Comparison of ENCODE assay signal across 8 cellular contexts in the genomic region with DNA sequence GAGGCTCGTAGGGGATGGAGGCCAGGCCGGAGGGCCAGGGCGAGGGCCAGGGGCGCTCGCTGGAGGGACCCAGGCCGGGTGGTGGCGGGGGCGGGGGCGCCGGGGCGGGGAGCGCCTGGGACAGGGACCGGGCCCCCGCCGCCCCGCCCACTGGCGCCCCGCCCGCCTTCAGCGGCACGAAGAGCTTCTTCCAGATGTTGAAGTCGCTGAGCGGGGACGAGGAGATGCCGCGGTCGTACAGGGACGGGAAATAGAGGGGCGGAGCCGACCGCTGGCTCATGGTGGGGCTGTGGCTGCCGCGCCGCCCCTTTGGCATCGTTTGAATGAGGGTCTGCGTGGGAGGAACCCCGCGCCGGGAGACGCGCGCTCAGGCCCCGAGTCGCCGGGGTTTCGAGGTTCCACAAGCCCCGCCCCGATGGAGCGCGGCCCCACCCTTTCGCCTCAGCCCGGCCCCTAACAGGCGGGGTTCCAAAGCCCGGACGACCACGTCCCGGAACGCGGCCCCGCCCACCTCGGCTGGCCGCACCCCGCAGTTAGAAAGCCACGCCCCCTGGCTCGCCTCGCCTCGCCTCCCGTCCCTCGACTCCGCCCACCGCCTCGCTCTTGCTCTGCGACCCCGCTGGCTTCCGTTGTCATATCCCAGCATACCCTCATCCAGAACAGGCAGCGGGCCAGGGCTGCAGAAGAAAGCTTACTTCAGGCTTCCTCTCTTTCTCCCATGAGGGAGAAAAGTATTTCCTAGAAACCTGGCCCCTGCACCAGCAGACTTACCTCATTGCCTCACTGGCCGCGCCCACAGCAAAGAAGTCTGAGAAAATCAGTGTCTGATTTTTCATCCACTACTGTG. TPM values are rescaled to one million over a fixed set of nuclear protein-coding genes. Genes with fewer than 3 reads are reported as not detected.
DNase-seq lines count a peak whose midpoint lies in the region; ATAC-seq and TF ChIP-seq lines count a peak whose summit lies in the region.

A gene with protein sequence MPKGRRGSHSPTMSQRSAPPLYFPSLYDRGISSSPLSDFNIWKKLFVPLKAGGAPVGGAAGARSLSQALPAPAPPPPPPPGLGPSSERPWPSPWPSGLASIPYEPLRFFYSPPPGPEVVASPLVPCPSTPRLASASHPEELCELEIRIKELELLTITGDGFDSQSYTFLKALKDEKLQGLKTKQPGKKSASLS (minus strand): TSS at position 402 of the 847 bp plus-strand sequence. CDS start 86 bp downstream, at position 316.

- H3K36me3 ChIP-seq in left ventricle myocardium inferior, result peaks cover 5% of the 10 kb centered on the region
- H3K36me3 ChIP-seq in upper lobe of left lung, result peaks cover 0 to 7% (median 6%) of the 10 kb centered on the region in 4 donors

- DNase-seq in NCI-H146 (lab: John Stamatoyannopoulos, UW), result peak; percentile 91
- peak; percentile 89 to 93 (median 93) for DNase-seq in T-helper 1 cell
- DNase-seq in amniotic stem cell (lab: John Stamatoyannopoulos, UW), result peak; percentile 93
- peak; percentile 98 for DNase-seq in left ventricle myocardium inferior
- DNase-seq in posterior vena cava (ENCODE audit: low spot score), result peak; percentile 98
- peak; percentile 98 to 99 for DNase-seq in upper lobe of left lung

- 1% methylated on average over 31 to 50 of the region's 78 CpGs for WGBS in upper lobe of left lung, 2 donors

- H3K4me3 ChIP-seq in left ventricle myocardium inferior, result peak within 1 kb of the TSS; percentile 69
- H3K4me3 ChIP-seq in upper lobe of left lung, result peak within 1 kb of the TSS in 3 of 4 donors; percentile 42 to 66 (median 61)

- peak; percentile 86 for ATAC-seq in HG02870 (IDR thresholded peaks at IDR 0.05; ENCODE audit: unreplicated experiment)
- ATAC-seq in upper lobe of left lung (ENCODE audit: low FRiP score in 2 of 2), result peak; percentile 94 to 97

- peak in 2 of 4 donors; percentile 10 to 48 for TF ChIP-seq EP300 in upper lobe of left lung (IDR thresholded peaks at IDR 0.05)

- no peaks in the 10 kb centered on the region for H3K27me3 ChIP-seq in left ventricle myocardium inferior (ENCODE audit: low read depth)
- H3K27me3 ChIP-seq in upper lobe of left lung, result no peaks in the 10 kb centered on the region

- H3K27ac ChIP-seq in left ventricle myocardium inferior (replicated peaks) (peak within 1 kb of the TSS; percentile 89), upper lobe of left lung (peak within 1 kb of the TSS; percentile 83 to 90 (median 89))

- TF ChIP-seq POLR2A in GM15510 (IDR thresholded peaks at IDR 0.05; ENCODE audit: borderline replicate concordance, extremely low read depth, insufficient read length), result peak; percentile 28
- TF ChIP-seq POLR2A in upper lobe of left lung (IDR thresholded peaks at IDR 0.05), result peak in 3 of 4 donors; percentile 22 to 68 (median 53)

- H3K9me3 ChIP-seq in left ventricle myocardium inferior (replicated peaks), result no peaks in the 10 kb centered on the region
- H3K9me3 ChIP-seq in upper lobe of left lung, result no peaks in the 10 kb centered on the region

- no peak for TF ChIP-seq CTCF in left ventricle myocardium inferior (IDR thresholded peaks at IDR 0.05; ENCODE audit: borderline replicate concordance)
- peak in 1 of 6 experiments; percentile 7 for TF ChIP-seq CTCF in upper lobe of left lung (IDR thresholded peaks at IDR 0.05)

- peaks cover 97% of the 10 kb centered on the region for H3K4me1 ChIP-seq in left ventricle myocardium inferior
- peaks cover 47 to 74% (median 61%) of the 10 kb centered on the region in 4 donors for H3K4me1 ChIP-seq in upper lobe of left lung

- intact Hi-C loops in left ventricle myocardium inferior (cut with micrococcal nuclease), result no loop called here
- intact Hi-C loops in posterior vena cava (cut with DNase I), result no loop called here

RNA-seq across cellular contexts. Expression of the gene that starts here (rescaled TPM):
- not detected for total RNA-seq in left ventricle myocardium inferior
- 1 to 10 TPM; 1.3 to 2.2 TPM for total RNA-seq in posterior vena cava
- 1 to 10 TPM in 1 of 6 donors, under 1 TPM in 1, not detected in 4; 0.77 to 1.3 TPM for total RNA-seq in upper lobe of left lung

Comparison
In these comparisons a context has a peak if more than half of its experiments do, and no peak if none do; other contexts are left out.
1. Peak in every context shown above with its lines: DNase-seq, ATAC-seq, H3K4me3 ChIP-seq and H3K27ac ChIP-seq.
2. Peak in DNase-seq, H3K4me3 ChIP-seq and H3K27ac ChIP-seq in left ventricle myocardium inferior; RNA of the gene not detected or under 1 TPM.